In genomic region chr6:109456710-109457595, GRCh38 we compare ENCODE assay signal across 8 cellular contexts. TPM values are rescaled to one million over a fixed set of nuclear protein-coding genes. Genes with fewer than 3 reads are reported as not detected.
A peak's percentile ranks its signal among the peaks of the same experiment; 100 is the strongest.
DNase-seq lines count a peak whose midpoint lies in the region; ATAC-seq lines count a peak whose summit lies in the region.

No MANE protein-coding gene starts in this region.

- H3K27ac ChIP-seq in CD4-positive, CD25-positive, alpha-beta regulatory T cell (ENCODE audit: insufficient read depth, low read length, poor library complexity, severe bottlenecking): peak overlapping the region; percentile 96

- H3K4me1 Mint-ChIP-seq in CD4-positive, CD25-positive, alpha-beta regulatory T cell: peaks cover 23 to 77% (median 49%) of the 10 kb centered on the region in 4 donors
- H3K4me1 Mint-ChIP-seq in dendritic cell treated with granulocyte-macrophage colony-stimulating factor and Interleukin-4, amounts not matched to agents 40 ng/mL and 50 ng/mL, for 4 days (ENCODE audit: low read depth): peaks cover 66% of the 10 kb centered on the region

- peaks cover 5% of the 10 kb centered on the region for H3K27me3 Mint-ChIP-seq in CD4-positive, CD25-positive, alpha-beta regulatory T cell
- no peaks in the 10 kb centered on the region for H3K27me3 Mint-ChIP-seq in dendritic cell treated with granulocyte-macrophage colony-stimulating factor and Interleukin-4, amounts not matched to agents 40 ng/mL and 50 ng/mL, for 4 days

- H3K9me3 ChIP-seq in CD4-positive, CD25-positive, alpha-beta regulatory T cell (ENCODE audit: control insufficient read depth in 2 of 2, low read length in 2 of 2): no peaks in the 10 kb centered on the region
- no peaks in the 10 kb centered on the region for H3K9me3 ChIP-seq in mucosa of stomach (ENCODE audit: control insufficient read depth, low read length)

- peak overlapping the region; percentile 49 to 93 (median 86) for H3K27ac Mint-ChIP-seq in CD4-positive, CD25-positive, alpha-beta regulatory T cell
- H3K27ac Mint-ChIP-seq in dendritic cell treated with granulocyte-macrophage colony-stimulating factor and Interleukin-4, amounts not matched to agents 40 ng/mL and 50 ng/mL, for 4 days: peak overlapping the region; percentile 95

- DNase-seq in CD4-positive, CD25-positive, alpha-beta regulatory T cell: no peak
- peak; percentile 68 for DNase-seq in LoVo (ENCODE audit: low spot score)
- no peak for DNase-seq in stimulated activated CD4-positive, alpha-beta T cell treated with anti-CD3 and anti-CD28 coated beads, Interleukin-4, amount 100 ng/mL, for 24 hours
- DNase-seq in T-helper 9 cell: no peak

- intact Hi-C loops in dendritic cell treated with granulocyte-macrophage colony-stimulating factor and Interleukin-4, amounts not matched to agents 40 ng/mL and 50 ng/mL, for 4 days (cut with micrococcal nuclease): no loop called here

- no peak overlapping the region for H3K4me3 ChIP-seq in CD4-positive, CD25-positive, alpha-beta regulatory T cell (ENCODE audit: low read depth, low read length)
- H3K4me3 ChIP-seq in mucosa of stomach (ENCODE audit: low read length): peak overlapping the region; percentile 58

- no peaks in the 10 kb centered on the region for H3K27me3 ChIP-seq in CD4-positive, CD25-positive, alpha-beta regulatory T cell (ENCODE audit: control insufficient read depth, insufficient read depth, low read length)
- H3K27me3 ChIP-seq in mucosa of stomach (ENCODE audit: control insufficient read depth, insufficient read depth, low read length): no peaks in the 10 kb centered on the region

- no peak for ATAC-seq in CD4-positive, CD25-positive, alpha-beta regulatory T cell (ENCODE audit: low read depth in 2 of 2)
- ATAC-seq in GM18868 (IDR thresholded peaks at IDR 0.05; ENCODE audit: unreplicated experiment) (no peak), HG03139 (IDR thresholded peaks at IDR 0.05; ENCODE audit: unreplicated experiment) (no peak)

- peaks cover 63% of the 10 kb centered on the region for H3K4me1 ChIP-seq in CD4-positive, CD25-positive, alpha-beta regulatory T cell (ENCODE audit: control insufficient read depth, insufficient read depth, low read length, poor library complexity, severe bottlenecking)
- peaks cover 47% of the 10 kb centered on the region for H3K4me1 ChIP-seq in mucosa of stomach (ENCODE audit: control insufficient read depth, insufficient read depth, low read length)

- no peaks in the 10 kb centered on the region for H3K9me3 Mint-ChIP-seq in CD4-positive, CD25-positive, alpha-beta regulatory T cell
- no peaks in the 10 kb centered on the region for H3K9me3 Mint-ChIP-seq in dendritic cell treated with granulocyte-macrophage colony-stimulating factor and Interleukin-4, amounts not matched to agents 40 ng/mL and 50 ng/mL, for 4 days

- peak overlapping the region; percentile 77 to 87 (median 86) for H3K4me3 Mint-ChIP-seq in CD4-positive, CD25-positive, alpha-beta regulatory T cell
- H3K4me3 Mint-ChIP-seq in dendritic cell treated with granulocyte-macrophage colony-stimulating factor and Interleukin-4, amounts not matched to agents 40 ng/mL and 50 ng/mL, for 4 days: peak overlapping the region; percentile 96

- H3K36me3 ChIP-seq in CD4-positive, CD25-positive, alpha-beta regulatory T cell (ENCODE audit: control insufficient read depth, insufficient read depth, low read length): peaks cover 11% of the 10 kb centered on the region
- peaks cover 4% of the 10 kb centered on the region for H3K36me3 ChIP-seq in mucosa of stomach (ENCODE audit: control insufficient read depth, insufficient read depth, low read length)

- peak overlapping the region; percentile 72 for H3K9ac ChIP-seq in mucosa of stomach (ENCODE audit: low read length)

- peaks cover 11% of the 10 kb centered on the region for H3K36me3 Mint-ChIP-seq in CD4-positive, CD25-positive, alpha-beta regulatory T cell
- H3K36me3 Mint-ChIP-seq in dendritic cell treated with granulocyte-macrophage colony-stimulating factor and Interleukin-4, amounts not matched to agents 40 ng/mL and 50 ng/mL, for 4 days (ENCODE audit: low read depth): peaks cover 47% of the 10 kb centered on the region

RNA-seq across cellular contexts. Expression of gene MICAL1, which starts 1.4 kb away (rescaled TPM):
- 166 TPM for total RNA-seq in CD4-positive, CD25-positive, alpha-beta regulatory T cell
- polyA plus RNA-seq in CD4-positive, CD25-positive, alpha-beta regulatory T cell: 10 to 100 TPM; 14.6 to 20.9 (median 17.2) TPM

RNA-seq across cellular contexts. Expression of gene SMPD2, which starts 16.4 kb away (rescaled TPM):
- total RNA-seq in CD4-positive, CD25-positive, alpha-beta regulatory T cell: 30.2 TPM
- polyA plus RNA-seq in CD4-positive, CD25-positive, alpha-beta regulatory T cell: 10 to 100 TPM in 3 of 4 donors, 1 to 10 TPM in 1; 9.5 to 14.8 (median 12.4) TPM

RNA-seq across cellular contexts. Expression of gene PPIL6, which starts 16.5 kb away (rescaled TPM):
- 0.91 TPM for total RNA-seq in CD4-positive, CD25-positive, alpha-beta regulatory T cell
- polyA plus RNA-seq in CD4-positive, CD25-positive, alpha-beta regulatory T cell: under 1 TPM; 0.24 to 0.72 (median 0.39) TPM

RNA-seq across cellular contexts. Expression of gene ZBTB24, which starts 26.1 kb away (rescaled TPM):
- total RNA-seq in CD4-positive, CD25-positive, alpha-beta regulatory T cell: 20.2 TPM
- 10 to 100 TPM in 3 of 4 donors, 1 to 10 TPM in 1; 9.2 to 11.9 (median 10.5) TPM for polyA plus RNA-seq in CD4-positive, CD25-positive, alpha-beta regulatory T cell
